Comparison of ENCODE assay signal across 26 cellular contexts in genomic region chr20:23408957-23409356, GRCh38. TPM values are rescaled to one million over a fixed set of nuclear protein-coding genes. Genes with fewer than 3 reads are reported as not detected.
"Had no signal": no experiment of that assay in that cellular context is flagged by ENCODE, and none has a peak within 500 bp of the region (broad histone marks: within the 10 kb centered on the region; RNA-seq: fewer than 3 reads in every experiment).

No MANE protein-coding gene starts in this region.

- FAIRE-seq: bronchial epithelial cell, keratinocyte had no signal

- DNase-seq: activated CD4-positive, alpha-beta T cell treated with anti-CD3 and anti-CD28 coated beads for 48 hours; activated CD8-positive, alpha-beta T cell treated with anti-CD3 and anti-CD28 coated beads, Interleukin-2, amount 10 ng/mL, durations not matched to agents 7 days and 5 days; activated naive CD4-positive, alpha-beta T cell treated with Interleukin-2 at 50 U/mL for 16 hours; activated naive CD8-positive, alpha-beta T cell treated with anti-CD3 and anti-CD28 coated beads for 36 hours; amniotic stem cell; effector CD4-positive, alpha-beta T cell; erythroblast; foreskin fibroblast; heart right ventricle; left colon; lower lobe of right lung; naive thymus-derived CD4-positive, alpha-beta T cell; psoas muscle; right cardiac atrium; SJCRH30; stimulated activated CD4-positive, alpha-beta T cell treated with anti-CD3 and anti-CD28 coated beads, Interleukin-12 subunit alpha, Interleukin-12 subunit beta, amount 100 ng/mL, for 4 hours; T-cell; T1000 had no signal

- H3K27me3 ChIP-seq: heart right ventricle, SJCRH30 had no signal

- H3K4me3 Mint-ChIP-seq: activated CD8-positive, alpha-beta T cell treated with anti-CD3 and anti-CD28 coated beads, Interleukin-2, amount 10 ng/mL, durations not matched to agents 7 days and 5 days; activated naive CD8-positive, alpha-beta T cell treated with anti-CD3 and anti-CD28 coated beads for 36 hours; T-cell; type B pancreatic cell had no signal

- H3K9me3 Mint-ChIP-seq: naive thymus-derived CD4-positive, alpha-beta T cell; T-cell; type B pancreatic cell had no signal

- ATAC-seq: left colon; lower lobe of right lung; naive thymus-derived CD4-positive, alpha-beta T cell; psoas muscle; right cardiac atrium had no signal

- H3K27ac Mint-ChIP-seq: activated CD8-positive, alpha-beta T cell treated with anti-CD3 and anti-CD28 coated beads, Interleukin-2, amount 10 ng/mL, durations not matched to agents 7 days and 5 days; T-cell; type B pancreatic cell had no signal

- H3K27ac ChIP-seq: heart right ventricle, lower lobe of right lung, psoas muscle, SJCRH30 had no signal

- H3K4me3 ChIP-seq: heart right ventricle, lower lobe of right lung, psoas muscle, SJCRH30 had no signal

- H3K36me3 ChIP-seq: heart right ventricle, lower lobe of right lung, SJCRH30 had no signal

- H3K4me1 ChIP-seq: SJCRH30 had no signal

- H3K36me3 Mint-ChIP-seq: T-cell, type B pancreatic cell had no signal

- H3K9me3 ChIP-seq: lower lobe of right lung, psoas muscle, SJCRH30 had no signal

- H3K27me3 Mint-ChIP-seq: activated naive CD8-positive, alpha-beta T cell treated with anti-CD3 and anti-CD28 coated beads for 36 hours; naive thymus-derived CD4-positive, alpha-beta T cell; T-cell; type B pancreatic cell had no signal

RNA-seq across cellular contexts. Expression of gene CSTL1, which starts 30.5 kb away (rescaled TPM):
- total RNA-seq: activated CD8-positive, alpha-beta T cell treated with anti-CD3 and anti-CD28 coated beads, Interleukin-2, amount 10 ng/mL, durations not matched to agents 7 days and 5 days; activated naive CD8-positive, alpha-beta T cell treated with anti-CD3 and anti-CD28 coated beads for 36 hours; bronchial epithelial cell; cerebellum; fibroblast of lung; heart right ventricle; left colon; lower lobe of right lung; naive thymus-derived CD4-positive, alpha-beta T cell; osteocyte; psoas muscle; right cardiac atrium; SJCRH30; skeletal muscle tissue; T-cell; temporal lobe had no signal
- polyA plus RNA-seq: fibroblast of lung; heart right ventricle; keratinocyte; naive thymus-derived CD4-positive, alpha-beta T cell; psoas muscle; right cardiac atrium had no signal

RNA-seq across cellular contexts. Expression of gene CST11, which starts 43.7 kb away (rescaled TPM):
- total RNA-seq: activated CD8-positive, alpha-beta T cell treated with anti-CD3 and anti-CD28 coated beads, Interleukin-2, amount 10 ng/mL, durations not matched to agents 7 days and 5 days; activated naive CD8-positive, alpha-beta T cell treated with anti-CD3 and anti-CD28 coated beads for 36 hours; bronchial epithelial cell; cerebellum; fibroblast of lung; heart right ventricle; left colon; lower lobe of right lung; naive thymus-derived CD4-positive, alpha-beta T cell; osteocyte; psoas muscle; right cardiac atrium; SJCRH30; skeletal muscle tissue; T-cell; temporal lobe had no signal
- polyA plus RNA-seq: fibroblast of lung; heart right ventricle; keratinocyte; naive thymus-derived CD4-positive, alpha-beta T cell; psoas muscle; right cardiac atrium had no signal
